1 cellular context compared by ENCODE assay signal in genomic region chr19:33261511-33262192, GRCh38.
TF ChIP-seq lines count a peak whose summit lies in the region.

No MANE protein-coding gene starts in this region.

TF ChIP-seq in K562, 482 proteins besides CTCF, POLR2A, EP300 and RAD21:
- TF ChIP-seq FIP1L1 (IDR thresholded peaks at IDR 0.05; ENCODE audit: low read depth, low read length, poor library complexity, severe bottlenecking), result no peak
- TF ChIP-seq KAT7 (CRISPR knock-in tag; IDR thresholded peaks at IDR 0.05; ENCODE audit: borderline replicate concordance), result no peak
- TF ChIP-seq XRCC5 (IDR thresholded peaks at IDR 0.05; ENCODE audit: low read depth, low read length), result no peak
- TF ChIP-seq ZNF184 (CRISPR knock-in tag; IDR thresholded peaks at IDR 0.05), result no peak
- TF ChIP-seq NRF1 (conservative IDR thresholded peaks at IDR 0.05 in 1 of 2, IDR thresholded peaks at IDR 0.05 in 1 of 2), result no peak
- TF ChIP-seq RBM25 (IDR thresholded peaks at IDR 0.05; ENCODE audit: low read depth, low read length, severe bottlenecking), result no peak
- TF ChIP-seq ZNF764 (CRISPR knock-in tag; IDR thresholded peaks at IDR 0.05; ENCODE audit: low read depth), result no peak
- TF ChIP-seq USF2 (CRISPR knock-in tag; IDR thresholded peaks at IDR 0.05), result no peak
- no peak for TF ChIP-seq ZNF217 (CRISPR knock-in tag; IDR thresholded peaks at IDR 0.05)
- TF ChIP-seq CEBPZ (IDR thresholded peaks at IDR 0.05; ENCODE audit: borderline replicate concordance, low read depth, low read length), result no peak
- TF ChIP-seq ZNF707 (CRISPR knock-in tag; conservative IDR thresholded peaks at IDR 0.05), result no peak
- TF ChIP-seq NR1H2 (CRISPR knock-in tag; IDR thresholded peaks at IDR 0.05), result no peak
- TF ChIP-seq MAFK (IDR thresholded peaks at IDR 0.05; ENCODE audit: low read length), result no peak
- no peak for TF ChIP-seq SNIP1 (IDR thresholded peaks at IDR 0.05; ENCODE audit: low read depth)
- TF ChIP-seq RNF2 (IDR thresholded peaks at IDR 0.05), result no peak
- no peak for TF ChIP-seq SUPT5H (IDR thresholded peaks at IDR 0.05)
- TF ChIP-seq HOXB6 (CRISPR knock-in tag; IDR thresholded peaks at IDR 0.05; ENCODE audit: borderline replicate concordance), result no peak
- no peak for TF ChIP-seq KLF10 (CRISPR knock-in tag; IDR thresholded peaks at IDR 0.05)
- no peak for TF ChIP-seq HDAC1 (IDR thresholded peaks at IDR 0.05)
TF ChIP-seq in K562: peak in this region for 0.
